ENCODE assay signal across 1 cellular context in the genomic region with DNA sequence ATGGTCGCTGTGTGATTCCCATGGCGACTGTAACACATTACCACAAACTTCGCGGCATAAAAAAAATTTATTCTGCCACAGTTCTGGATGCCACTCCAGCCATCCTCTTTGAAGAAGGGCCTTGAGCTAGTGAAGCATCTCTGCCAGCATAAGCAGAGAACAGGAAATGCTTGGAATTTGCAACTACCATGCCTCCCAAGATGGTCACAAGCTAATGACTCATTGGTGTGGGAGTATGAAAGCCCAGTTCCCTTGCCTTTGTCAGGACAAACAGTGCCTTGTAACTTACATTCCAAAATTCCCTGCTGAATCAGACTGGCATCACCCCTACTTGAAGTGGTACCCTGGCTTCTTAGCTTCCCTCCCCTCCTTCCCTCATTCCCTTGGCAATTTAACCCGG.
TF ChIP-seq lines count a peak whose summit lies in the region.

No MANE protein-coding gene starts in this region.

TF ChIP-seq in SK-N-SH, 30 proteins besides CTCF, POLR2A, EP300 and RAD21 (continued from another document):
- TF ChIP-seq PBX3 (IDR thresholded peaks at IDR 0.05) (no peak), MXI1 (IDR thresholded peaks at IDR 0.05; ENCODE audit: low read depth, low read length) (no peak), MEF2A (IDR thresholded peaks at IDR 0.05; ENCODE audit: borderline replicate concordance, low read depth) (no peak), YY1 (IDR thresholded peaks at IDR 0.05; ENCODE audit: low read depth) (no peak), MAX (IDR thresholded peaks at IDR 0.05; ENCODE audit: low read depth) (peak; percentile 42; the same call in 1 of the 2 replicates), RXRA (IDR thresholded peaks at IDR 0.05; ENCODE audit: borderline replicate concordance, low read depth) (peak; percentile 16; the same call in 1 of the 2 replicates), TAF1 (IDR thresholded peaks at IDR 0.05; ENCODE audit: borderline replicate concordance, low read depth, low read length) (no peak), JUND (IDR thresholded peaks at IDR 0.05) (peak; percentile 75), NFIC (IDR thresholded peaks at IDR 0.05; ENCODE audit: borderline replicate concordance) (peak; percentile 66), ELF1 (IDR thresholded peaks at IDR 0.05) (no peak), CHD2 (IDR thresholded peaks at IDR 0.05; ENCODE audit: low read length, partially characterized antibody) (no peak), FOSL2 (IDR thresholded peaks at IDR 0.05; ENCODE audit: borderline replicate concordance, low read depth) (peak; percentile 65; the same call in 1 of the 2 replicates), SMC3 (IDR thresholded peaks at IDR 0.05; ENCODE audit: low read depth, low read length) (no peak), NRF1 (IDR thresholded peaks at IDR 0.05; ENCODE audit: low read depth, low read length) (no peak)
- TF ChIP-seq, protein P1, sequence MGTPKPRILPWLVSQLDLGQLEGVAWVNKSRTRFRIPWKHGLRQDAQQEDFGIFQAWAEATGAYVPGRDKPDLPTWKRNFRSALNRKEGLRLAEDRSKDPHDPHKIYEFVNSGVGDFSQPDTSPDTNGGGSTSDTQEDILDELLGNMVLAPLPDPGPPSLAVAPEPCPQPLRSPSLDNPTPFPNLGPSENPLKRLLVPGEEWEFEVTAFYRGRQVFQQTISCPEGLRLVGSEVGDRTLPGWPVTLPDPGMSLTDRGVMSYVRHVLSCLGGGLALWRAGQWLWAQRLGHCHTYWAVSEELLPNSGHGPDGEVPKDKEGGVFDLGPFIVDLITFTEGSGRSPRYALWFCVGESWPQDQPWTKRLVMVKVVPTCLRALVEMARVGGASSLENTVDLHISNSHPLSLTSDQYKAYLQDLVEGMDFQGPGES (IDR thresholded peaks at IDR 0.05; ENCODE audit: low read depth, low read length) = no peak
- TF ChIP-seq, protein P2, sequence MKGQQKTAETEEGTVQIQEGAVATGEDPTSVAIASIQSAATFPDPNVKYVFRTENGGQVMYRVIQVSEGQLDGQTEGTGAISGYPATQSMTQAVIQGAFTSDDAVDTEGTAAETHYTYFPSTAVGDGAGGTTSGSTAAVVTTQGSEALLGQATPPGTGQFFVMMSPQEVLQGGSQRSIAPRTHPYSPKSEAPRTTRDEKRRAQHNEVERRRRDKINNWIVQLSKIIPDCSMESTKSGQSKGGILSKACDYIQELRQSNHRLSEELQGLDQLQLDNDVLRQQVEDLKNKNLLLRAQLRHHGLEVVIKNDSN (IDR thresholded peaks at IDR 0.05; ENCODE audit: borderline replicate concordance, low read depth) = no peak
TF ChIP-seq in SK-N-SH: peak in this region for 7.
